Comparison of ENCODE assay signal across 22 cellular contexts in the genomic region with DNA sequence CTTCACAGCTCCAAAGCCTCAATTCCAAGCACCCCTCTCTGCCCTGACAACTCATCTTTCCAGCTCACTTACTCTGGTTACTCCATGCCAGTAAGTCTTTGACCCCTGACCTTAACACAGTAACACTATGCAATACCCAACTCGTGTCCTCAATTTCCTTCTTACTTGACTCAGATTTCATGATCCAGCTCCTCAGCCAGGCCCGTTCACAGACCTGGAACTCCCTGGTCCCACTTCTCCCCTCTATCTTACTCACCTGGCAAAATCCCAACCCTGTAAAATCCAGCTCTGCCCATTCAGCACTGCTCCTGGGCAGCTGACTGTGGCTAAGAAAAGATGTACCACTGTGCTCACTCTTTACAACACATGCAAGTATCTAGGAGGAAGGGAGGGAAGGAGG. TPM values are rescaled to one million over a fixed set of nuclear protein-coding genes. Genes with fewer than 3 reads are reported as not detected.
A peak's percentile ranks its signal among the peaks of the same experiment; 100 is the strongest.
DNase-seq lines count a peak whose midpoint lies in the region; ATAC-seq, FAIRE-seq and TF ChIP-seq lines count a peak whose summit lies in the region.
"Had no signal": no experiment of that assay in that cellular context is flagged by ENCODE, and none has a peak within 500 bp of the region (broad histone marks: within the 10 kb centered on the region; RNA-seq: fewer than 3 reads in every experiment).

No MANE protein-coding gene starts in this region.

- no peak for ATAC-seq in CD4-positive, CD25-positive, alpha-beta regulatory T cell (ENCODE audit: low read depth in 2 of 2)
- ATAC-seq in GM12878 (no peak), GM19397 (IDR thresholded peaks at IDR 0.05; ENCODE audit: unreplicated experiment) (no peak)
- ATAC-seq: heart left ventricle, lower lobe of right lung, Panc1, SK-N-SH treated with all-trans-retinoic acid at 6 μM for 48 hours had no signal

- H3K9ac ChIP-seq in GM12878 (ENCODE audit: control insufficient read depth, insufficient read depth, low read length), result no peak overlapping the region

- DNase-seq in CD4-positive, CD25-positive, alpha-beta regulatory T cell, result no peak
- DNase-seq in HT1080 (ENCODE audit: low read depth), result peak; percentile 19
- DNase-seq in GM12878 (ENCODE audit: low read depth, low spot score), result no peak
- DNase-seq in kidney glomerular epithelial cell (lab: John Stamatoyannopoulos, UW), result peak; percentile 30
- no peak for DNase-seq in stimulated activated CD4-positive, alpha-beta T cell treated with anti-CD3 and anti-CD28 coated beads, Interleukin-4, amount 100 ng/mL, for 24 hours
- DNase-seq in activated naive CD4-positive, alpha-beta T cell treated with anti-CD3 and anti-CD28 coated beads for 36 hours, result no peak
- no peak for DNase-seq in mucosa of gallbladder (ENCODE audit: low spot score)
- DNase-seq: activated CD4-positive, alpha-beta T cell treated with anti-CD3 and anti-CD28 coated beads, Interleukin-2, amount 10 ng/mL, durations not matched to agents 7 days and 5 days; activated naive CD8-positive, alpha-beta T cell treated with anti-CD3 and anti-CD28 coated beads, Interleukin-2, amount 10 ng/mL, durations not matched to agents 7 days and 5 days; Caco-2; heart left ventricle; lower lobe of right lung; NCI-H1436 treated with DMSO at 0.1 percent for 48 hours; NCI-H748 treated with DMSO at 0.1 percent for 48 hours; stimulated activated CD4-positive, alpha-beta T cell treated with anti-CD3 and anti-CD28 coated beads, Interleukin-2, amount 100 ng/mL, for 24 hours had no signal

- no peak for TF ChIP-seq RAD21 in GM12878 (IDR thresholded peaks at IDR 0.05; ENCODE audit: insufficient read depth, low read depth, low read length)

- H3K4me1 Mint-ChIP-seq in CD4-positive, CD25-positive, alpha-beta regulatory T cell, result peaks cover 19 to 20% (median 20%) of the 10 kb centered on the region in 4 donors
- peaks cover 18% of the 10 kb centered on the region for H3K4me1 Mint-ChIP-seq in activated naive CD4-positive, alpha-beta T cell treated with anti-CD3 and anti-CD28 coated beads for 36 hours (ENCODE audit: low read depth)

- H4K20me1 ChIP-seq in GM12878 (ENCODE audit: control insufficient read depth, insufficient read depth), result no peaks in the 10 kb centered on the region

- TF ChIP-seq CTCF in GM12878 (IDR thresholded peaks at IDR 0.05 in 2 of 3, conservative IDR thresholded peaks at IDR 0.05 in 1 of 3; ENCODE audit: control insufficient read depth in 2 of 3, extremely low read depth in 1 of 3, insufficient read depth in 1 of 3, low read depth in 3 of 3, low read length in 3 of 3), result no peak

- no peaks in the 10 kb centered on the region for H3K27me3 Mint-ChIP-seq in CD4-positive, CD25-positive, alpha-beta regulatory T cell
- no peaks in the 10 kb centered on the region for H3K27me3 Mint-ChIP-seq in activated naive CD4-positive, alpha-beta T cell treated with anti-CD3 and anti-CD28 coated beads for 36 hours (ENCODE audit: low read depth)
- H3K27me3 Mint-ChIP-seq: activated CD4-positive, alpha-beta T cell treated with anti-CD3 and anti-CD28 coated beads, Interleukin-2, amount 10 ng/mL, durations not matched to agents 7 days and 5 days; activated naive CD8-positive, alpha-beta T cell treated with anti-CD3 and anti-CD28 coated beads, Interleukin-2, amount 10 ng/mL, durations not matched to agents 7 days and 5 days had no signal

- no peak overlapping the region for H3K4me2 ChIP-seq in GM12878 (ENCODE audit: control insufficient read depth, insufficient read depth)

- WGBS in GM12878 (ENCODE audit: insufficient coverage, insufficient replicate concordance, low lambda C conversion rate, missing lambda C conversion rate), result 20% methylated on average over 2 of the region's 2 CpGs

- in situ Hi-C loops in GM12878 (cut with MboI), result no loop called here

- TF ChIP-seq POLR2A in GM12878 (IDR thresholded peaks at IDR 0.05; ENCODE audit: low read depth, low read length), result no peak

- CTCF ChIA-PET in GM12878 (lab: Yijun Ruan, JAX), result interaction anchor here (0.9 to 15.6 kb wide), 7 partner anchors 16 to 183 kb away, joined by 3 to 480 read pairs (median 4); no protein-coding TSS in a partner anchor
- CTCF ChIA-PET in activated naive CD4-positive, alpha-beta T cell treated with anti-CD3 and anti-CD28 coated beads for 36 hours (lab: Charles Lee), result interaction anchor here (0.6 to 15.5 kb wide), 5 partner anchors 47 to 124 kb away, joined by 3 to 367 read pairs (median 4); a partner anchor contains a TSS

- H3K4me3 Mint-ChIP-seq in CD4-positive, CD25-positive, alpha-beta regulatory T cell, result peak overlapping the region in 2 of 4 donors; percentile 0 to 73
- no peak overlapping the region for H3K4me3 Mint-ChIP-seq in activated naive CD4-positive, alpha-beta T cell treated with anti-CD3 and anti-CD28 coated beads for 36 hours
- H3K4me3 Mint-ChIP-seq: activated CD4-positive, alpha-beta T cell treated with anti-CD3 and anti-CD28 coated beads, Interleukin-2, amount 10 ng/mL, durations not matched to agents 7 days and 5 days; activated naive CD8-positive, alpha-beta T cell treated with anti-CD3 and anti-CD28 coated beads, Interleukin-2, amount 10 ng/mL, durations not matched to agents 7 days and 5 days had no signal

- SMC1A ChIA-PET in GM12878 (lab: Charles Lee; ENCODE audit: uncharacterized antibody, unreplicated experiment), result no interaction called here

- H3K79me2 ChIP-seq in GM12878 (ENCODE audit: control insufficient read depth, insufficient read depth, low read length), result no peaks in the 10 kb centered on the region

- peaks cover 58% of the 10 kb centered on the region for H3K36me3 ChIP-seq in CD4-positive, CD25-positive, alpha-beta regulatory T cell (ENCODE audit: control insufficient read depth, insufficient read depth, low read length)
- H3K36me3 ChIP-seq in GM12878 (ENCODE audit: control insufficient read depth in 2 of 2, insufficient read depth in 2 of 2, low read length in 1 of 2), result peaks cover 7 to 18% of the 10 kb centered on the region in 2 experiments

- H2AFZ ChIP-seq in GM12878 (ENCODE audit: control insufficient read depth, low read depth, low read length), result no peak overlapping the region

- POLR2A ChIA-PET in GM12878 (lab: Charles Lee), result interaction anchor here (0.6 kb wide), 1 partner anchor 336 kb away, joined by 3 read pairs; no protein-coding TSS in a partner anchor

- no peaks in the 10 kb centered on the region for H3K27me3 ChIP-seq in CD4-positive, CD25-positive, alpha-beta regulatory T cell (ENCODE audit: control insufficient read depth, insufficient read depth, low read length)
- H3K27me3 ChIP-seq in GM12878 (replicated peaks in 1 of 2; ENCODE audit: control insufficient read depth in 2 of 2, insufficient read depth in 2 of 2, low read length in 1 of 2), result no peaks in the 10 kb centered on the region
- H3K27me3 ChIP-seq: cardiac muscle cell, heart left ventricle, vagina had no signal

- intact Hi-C loops in GM12878 (cut with micrococcal nuclease; ENCODE audit: unreplicated experiment), result no loop called here
- intact Hi-C loops in activated naive CD4-positive, alpha-beta T cell treated with anti-CD3 and anti-CD28 coated beads for 36 hours (cut with micrococcal nuclease), result no loop called here

- RAD21 ChIA-PET in GM12878 (lab: Charles Lee; ENCODE audit: unreplicated experiment), result interaction anchor here (0.8 to 8.4 kb wide), 2 partner anchors 49 to 66 kb away, joined by 4 to 159 read pairs; no protein-coding TSS in a partner anchor

- no peak overlapping the region for H3K27ac ChIP-seq in CD4-positive, CD25-positive, alpha-beta regulatory T cell (ENCODE audit: insufficient read depth, low read length, poor library complexity, severe bottlenecking)
- H3K27ac ChIP-seq in GM12878 (ENCODE audit: control insufficient read depth, insufficient read depth), result no peak overlapping the region
- H3K27ac ChIP-seq: cardiac muscle cell, epithelial cell of prostate, heart left ventricle, lower lobe of right lung, vagina had no signal

- H3K4me3 ChIP-seq in CD4-positive, CD25-positive, alpha-beta regulatory T cell (ENCODE audit: low read depth, low read length), result no peak overlapping the region
- no peak overlapping the region for H3K4me3 ChIP-seq in GM12878
- H3K4me3 ChIP-seq: cardiac muscle cell, heart left ventricle, lower lobe of right lung, vagina had no signal

- peaks cover 16% of the 10 kb centered on the region for H3K4me1 ChIP-seq in CD4-positive, CD25-positive, alpha-beta regulatory T cell (ENCODE audit: control insufficient read depth, insufficient read depth, low read length, poor library complexity, severe bottlenecking)
- H3K4me1 ChIP-seq in GM12878 (ENCODE audit: control insufficient read depth, insufficient read depth, low read length), result no peaks in the 10 kb centered on the region
- H3K4me1 ChIP-seq: Caco-2 had no signal

- no peaks in the 10 kb centered on the region for H3K9me3 ChIP-seq in CD4-positive, CD25-positive, alpha-beta regulatory T cell (ENCODE audit: control insufficient read depth in 2 of 2, low read length in 2 of 2)
- H3K9me3 ChIP-seq in GM12878 (replicated peaks; ENCODE audit: control insufficient read depth, insufficient read depth, low read length), result no peaks in the 10 kb centered on the region
- H3K9me3 ChIP-seq: Caco-2, heart left ventricle, lower lobe of right lung, vagina had no signal

- H3K27ac Mint-ChIP-seq in CD4-positive, CD25-positive, alpha-beta regulatory T cell, result peak overlapping the region in 2 of 3 donors; percentile 17 to 22
- H3K27ac Mint-ChIP-seq in activated naive CD4-positive, alpha-beta T cell treated with anti-CD3 and anti-CD28 coated beads for 36 hours, result no peak overlapping the region
- H3K27ac Mint-ChIP-seq: activated CD4-positive, alpha-beta T cell treated with anti-CD3 and anti-CD28 coated beads, Interleukin-2, amount 10 ng/mL, durations not matched to agents 7 days and 5 days; activated naive CD8-positive, alpha-beta T cell treated with anti-CD3 and anti-CD28 coated beads, Interleukin-2, amount 10 ng/mL, durations not matched to agents 7 days and 5 days had no signal

- no peak for FAIRE-seq in GM12878 (lab: Jason Lieb, UNC)
- FAIRE-seq: G401.6 had no signal

- H3K9me3 Mint-ChIP-seq in CD4-positive, CD25-positive, alpha-beta regulatory T cell, result no peaks in the 10 kb centered on the region
- H3K9me3 Mint-ChIP-seq in activated naive CD4-positive, alpha-beta T cell treated with anti-CD3 and anti-CD28 coated beads for 36 hours, result no peaks in the 10 kb centered on the region
- H3K9me3 Mint-ChIP-seq: activated CD4-positive, alpha-beta T cell treated with anti-CD3 and anti-CD28 coated beads, Interleukin-2, amount 10 ng/mL, durations not matched to agents 7 days and 5 days; activated naive CD8-positive, alpha-beta T cell treated with anti-CD3 and anti-CD28 coated beads, Interleukin-2, amount 10 ng/mL, durations not matched to agents 7 days and 5 days had no signal

- peaks cover 41% of the 10 kb centered on the region for H3K36me3 Mint-ChIP-seq in CD4-positive, CD25-positive, alpha-beta regulatory T cell
- peaks cover 33% of the 10 kb centered on the region for H3K36me3 Mint-ChIP-seq in activated naive CD4-positive, alpha-beta T cell treated with anti-CD3 and anti-CD28 coated beads for 36 hours (ENCODE audit: low read depth)

- no peak for TF ChIP-seq EP300 in GM12878 (IDR thresholded peaks at IDR 0.05; ENCODE audit: borderline replicate concordance in 1 of 2, control insufficient read depth in 1 of 2, low read depth in 2 of 2, low read length in 2 of 2)

- BruUV-seq in GM12878 (replicated peaks; lab: Mats Ljungman, UMichigan), result no TSS peak

RNA-seq across cellular contexts. Expression of a gene that starts 7.9 kb away (rescaled TPM):
- 189 TPM for total RNA-seq in CD4-positive, CD25-positive, alpha-beta regulatory T cell
- polyA plus RNA-seq in CD4-positive, CD25-positive, alpha-beta regulatory T cell, result 10 to 100 TPM; 36.6 to 41.7 (median 37.6) TPM
- total RNA-seq in HT1080 (2014; rRNA removed; shearing (Covaris generic)), result 67.5 and 78.6 TPM in 2 replicates
- polyA plus RNA-seq in HT1080 (2015; cell fraction: cytosol; rRNA removed), result 26.2 and 28.0 TPM in 2 replicates
- polyA plus RNA-seq in HT1080 (2015; cell fraction: nucleus; rRNA removed), result 35.0 and 43.5 TPM in 2 replicates
- 35.1 and 45.9 TPM in 2 replicates for total RNA-seq in GM12878 (2013; cell fraction: nucleolus; rRNA removed)
- total RNA-seq in GM12878 (2014; rRNA removed), result 45.4 and 50.2 TPM in 2 replicates
- 30.6 and 30.7 TPM in 2 replicates for total RNA-seq in GM12878 (2014; rRNA removed; fragmentation: Illumina TruSeq; extraction: Trizol)
- total RNA-seq in GM12878 (2021), result 59.3 and 61.2 TPM in 2 replicates
- 16.8 TPM for polyA plus RNA-seq in GM12878 (2011; ENCODE audit: low read depth)
- polyA plus RNA-seq in GM12878 (2011; rRNA removed), result 45.1 and 51.4 TPM in 2 replicates
- polyA plus RNA-seq in GM12878 (2011; cell fraction: cytosol; rRNA removed), result 51.4 and 60.2 TPM in 2 replicates
- 56.1 and 63.3 TPM in 2 replicates for polyA plus RNA-seq in GM12878 (2011; cell fraction: nucleus; rRNA removed)
- 40.1 and 45.6 TPM in 2 replicates for polyA plus RNA-seq in GM12878 (2012)
- 38.7 and 40.2 TPM in 2 replicates for polyA plus RNA-seq in GM12878 (2014; fragmentation: Illumina TruSeq; extraction: Trizol)
- 1 to 10 TPM in 1 of 2 experiments, under 1 TPM in 1; 0.18 to 1.4 TPM for polyA plus RNA-seq in GM12878 (2014; fragmentation: Nextera tagmentation; extraction: Ambion mirVana)
- polyA plus RNA-seq in GM12878 (2014; rRNA removed), result 40.7 and 45.3 TPM in 2 replicates
- 10 to 100 TPM; 50.6 to 64.5 TPM for polyA plus RNA-seq in GM12878 (2016; fragmentation: Nextera tagmentation; extraction: Ambion mirVana)
- polyA minus RNA-seq in GM12878 (2011; rRNA and poly(A)+ RNA removed), result 29.0 and 43.8 TPM in 2 replicates
- 16.2 and 17.4 TPM in 2 replicates for polyA minus RNA-seq in GM12878 (2011; cell fraction: cytosol; rRNA and poly(A)+ RNA removed)
- 8.5 and 11.2 TPM in 2 replicates for polyA minus RNA-seq in GM12878 (2011; cell fraction: nucleus; rRNA and poly(A)+ RNA removed)
- total RNA-seq in activated naive CD4-positive, alpha-beta T cell treated with anti-CD3 and anti-CD28 coated beads for 36 hours, result 10 to 100 TPM; 78.2 to 82.1 TPM
- 68.1 TPM for total RNA-seq in mucosa of gallbladder

RNA-seq across cellular contexts. Expression of a gene that starts 8.7 kb away (rescaled TPM):
- total RNA-seq in CD4-positive, CD25-positive, alpha-beta regulatory T cell, result 12.0 TPM
- 10 to 100 TPM in 1 of 4 donors, 1 to 10 TPM in 3; 4.9 to 10.1 (median 7.7) TPM for polyA plus RNA-seq in CD4-positive, CD25-positive, alpha-beta regulatory T cell
- 12.7 and 21.4 TPM in 2 replicates for total RNA-seq in HT1080 (2014; rRNA removed; shearing (Covaris generic))
- 29.1 and 30.6 TPM in 2 replicates for polyA plus RNA-seq in HT1080 (2015; cell fraction: cytosol; rRNA removed)
- polyA plus RNA-seq in HT1080 (2015; cell fraction: nucleus; rRNA removed), result 27.3 and 31.7 TPM in 2 replicates
- total RNA-seq in GM12878 (2013; cell fraction: nucleolus; rRNA removed), result 29.1 and 31.4 TPM in 2 replicates
- total RNA-seq in GM12878 (2014; rRNA removed) (20.0 and 22.7 TPM in 2 replicates), GM12878 (2014; rRNA removed; fragmentation: Illumina TruSeq; extraction: Trizol) (18.5 and 19.2 TPM in 2 replicates), GM12878 (2021) (19.5 and 20.2 TPM in 2 replicates), mucosa of gallbladder (8.0 TPM)
- 7.4 TPM for polyA plus RNA-seq in GM12878 (2011; ENCODE audit: low read depth)
- polyA plus RNA-seq in GM12878 (2011; rRNA removed) (15.7 and 22.9 TPM in 2 replicates), GM12878 (2014; fragmentation: Illumina TruSeq; extraction: Trizol) (38.2 and 44.6 TPM in 2 replicates), GM12878 (2014; fragmentation: Nextera tagmentation; extraction: Ambion mirVana) (10 to 100 TPM; 14.0 to 16.3 TPM), GM12878 (2014; rRNA removed) (28.5 and 28.8 TPM in 2 replicates), GM12878 (2016; fragmentation: Nextera tagmentation; extraction: Ambion mirVana) (10 to 100 TPM; 18.4 to 20.8 TPM)
- 23.3 and 27.6 TPM in 2 replicates for polyA plus RNA-seq in GM12878 (2011; cell fraction: cytosol; rRNA removed)
- polyA plus RNA-seq in GM12878 (2011; cell fraction: nucleus; rRNA removed), result 19.7 and 20.5 TPM in 2 replicates
- polyA plus RNA-seq in GM12878 (2012), result 11.9 and 14.0 TPM in 2 replicates
- 19.4 and 23.9 TPM in 2 replicates for polyA minus RNA-seq in GM12878 (2011; rRNA and poly(A)+ RNA removed)
- 4.7 and 5.3 TPM in 2 replicates for polyA minus RNA-seq in GM12878 (2011; cell fraction: cytosol; rRNA and poly(A)+ RNA removed)
- polyA minus RNA-seq in GM12878 (2011; cell fraction: nucleus; rRNA and poly(A)+ RNA removed), result 7.4 and 13.3 TPM in 2 replicates
- total RNA-seq in activated naive CD4-positive, alpha-beta T cell treated with anti-CD3 and anti-CD28 coated beads for 36 hours, result 10 to 100 TPM; 21.7 to 22.0 TPM

RNA-seq across cellular contexts. Expression of a gene that starts 22.9 kb away (rescaled TPM):
- 113 TPM for total RNA-seq in CD4-positive, CD25-positive, alpha-beta regulatory T cell
- polyA plus RNA-seq in CD4-positive, CD25-positive, alpha-beta regulatory T cell, result 10 to 100 TPM; 14.3 to 25.3 (median 16.4) TPM
- total RNA-seq in HT1080 (2014; rRNA removed; shearing (Covaris generic)), result 72.3 and 77.8 TPM in 2 replicates
- polyA plus RNA-seq in HT1080 (2015; cell fraction: cytosol; rRNA removed), result 43.7 and 46.3 TPM in 2 replicates
- polyA plus RNA-seq in HT1080 (2015; cell fraction: nucleus; rRNA removed), result 75.0 and 77.1 TPM in 2 replicates
- 19.3 and 20.7 TPM in 2 replicates for total RNA-seq in GM12878 (2013; cell fraction: nucleolus; rRNA removed)
- total RNA-seq in GM12878 (2014; rRNA removed) (55.2 and 55.3 TPM in 2 replicates), GM12878 (2014; rRNA removed; fragmentation: Illumina TruSeq; extraction: Trizol) (57.4 and 63.4 TPM in 2 replicates), GM12878 (2021) (65.8 and 74.7 TPM in 2 replicates), mucosa of gallbladder (48.7 TPM)
- polyA plus RNA-seq in GM12878 (2011; ENCODE audit: low read depth), result 29.1 TPM
- polyA plus RNA-seq in GM12878 (2011; rRNA removed) (21.8 and 34.6 TPM in 2 replicates), GM12878 (2014; fragmentation: Illumina TruSeq; extraction: Trizol) (68.4 and 79.6 TPM in 2 replicates), GM12878 (2014; fragmentation: Nextera tagmentation; extraction: Ambion mirVana) (10 to 100 TPM; 21.3 to 26.1 TPM), GM12878 (2014; rRNA removed) (45.6 and 49.9 TPM in 2 replicates), GM12878 (2016; fragmentation: Nextera tagmentation; extraction: Ambion mirVana) (10 to 100 TPM; 56.5 to 62.3 TPM)
- polyA plus RNA-seq in GM12878 (2011; cell fraction: cytosol; rRNA removed), result 52.2 and 54.0 TPM in 2 replicates
- polyA plus RNA-seq in GM12878 (2011; cell fraction: nucleus; rRNA removed), result 69.8 and 87.7 TPM in 2 replicates
- 43.7 and 48.6 TPM in 2 replicates for polyA plus RNA-seq in GM12878 (2012)
- 63.1 and 67.0 TPM in 2 replicates for polyA minus RNA-seq in GM12878 (2011; rRNA and poly(A)+ RNA removed)
- polyA minus RNA-seq in GM12878 (2011; cell fraction: cytosol; rRNA and poly(A)+ RNA removed), result 27.0 and 42.0 TPM in 2 replicates
- 15.8 and 43.3 TPM in 2 replicates for polyA minus RNA-seq in GM12878 (2011; cell fraction: nucleus; rRNA and poly(A)+ RNA removed)
- 10 to 100 TPM; 79.5 to 82.7 TPM for total RNA-seq in activated naive CD4-positive, alpha-beta T cell treated with anti-CD3 and anti-CD28 coated beads for 36 hours

RNA-seq across cellular contexts. Expression of a gene that starts 59.1 kb away (rescaled TPM):
- 1,662 TPM for total RNA-seq in CD4-positive, CD25-positive, alpha-beta regulatory T cell
- 1,000 to 10,000 TPM; 2,373 to 2,677 (median 2,539) TPM for polyA plus RNA-seq in CD4-positive, CD25-positive, alpha-beta regulatory T cell
- total RNA-seq in HT1080 (2014; rRNA removed; shearing (Covaris generic)), result 51.5 and 51.9 TPM in 2 replicates
- polyA plus RNA-seq in HT1080 (2015; cell fraction: cytosol; rRNA removed), result 47.0 and 48.4 TPM in 2 replicates
- polyA plus RNA-seq in HT1080 (2015; cell fraction: nucleus; rRNA removed), result 68.8 and 79.0 TPM in 2 replicates
- total RNA-seq in GM12878 (2013; cell fraction: nucleolus; rRNA removed), result 370 and 377 TPM in 2 replicates
- 483 and 499 TPM in 2 replicates for total RNA-seq in GM12878 (2014; rRNA removed)
- total RNA-seq in GM12878 (2014; rRNA removed; fragmentation: Illumina TruSeq; extraction: Trizol), result 262 and 265 TPM in 2 replicates
- 390 and 409 TPM in 2 replicates for total RNA-seq in GM12878 (2021)
- polyA plus RNA-seq in GM12878 (2011; ENCODE audit: low read depth), result 300 TPM
- 259 and 321 TPM in 2 replicates for polyA plus RNA-seq in GM12878 (2011; rRNA removed)
- polyA plus RNA-seq in GM12878 (2011; cell fraction: cytosol; rRNA removed), result 371 and 460 TPM in 2 replicates
- polyA plus RNA-seq in GM12878 (2011; cell fraction: nucleus; rRNA removed), result 254 and 282 TPM in 2 replicates
- 497 and 532 TPM in 2 replicates for polyA plus RNA-seq in GM12878 (2012)
- polyA plus RNA-seq in GM12878 (2014; fragmentation: Illumina TruSeq; extraction: Trizol), result 157 and 256 TPM in 2 replicates
- polyA plus RNA-seq in GM12878 (2014; fragmentation: Nextera tagmentation; extraction: Ambion mirVana), result 10 to 100 TPM; 35.1 to 62.3 TPM
- 480 and 510 TPM in 2 replicates for polyA plus RNA-seq in GM12878 (2014; rRNA removed)
- 100 to 1,000 TPM; 251 to 272 TPM for polyA plus RNA-seq in GM12878 (2016; fragmentation: Nextera tagmentation; extraction: Ambion mirVana)
- 217 and 352 TPM in 2 replicates for polyA minus RNA-seq in GM12878 (2011; rRNA and poly(A)+ RNA removed)
- polyA minus RNA-seq in GM12878 (2011; cell fraction: cytosol; rRNA and poly(A)+ RNA removed), result 109 and 129 TPM in 2 replicates
- polyA minus RNA-seq in GM12878 (2011; cell fraction: nucleus; rRNA and poly(A)+ RNA removed), result 98.8 and 156 TPM in 2 replicates
- 100 to 1,000 TPM; 598 to 608 TPM for total RNA-seq in activated naive CD4-positive, alpha-beta T cell treated with anti-CD3 and anti-CD28 coated beads for 36 hours
- 385 TPM for total RNA-seq in mucosa of gallbladder

Comparison
In these comparisons a context has a peak if more than half of its experiments do, and no peak if none do; other contexts are left out.
1. DNase-seq: peak in HT1080 (single experiment) and kidney glomerular epithelial cell (single experiment); none in CD4-positive, CD25-positive, alpha-beta regulatory T cell (0 of 3), GM12878 (single experiment), stimulated activated CD4-positive, alpha-beta T cell treated with anti-CD3 and anti-CD28 coated beads, Interleukin-4, amount 100 ng/mL, for 24 hours (single experiment), activated naive CD4-positive, alpha-beta T cell treated with anti-CD3 and anti-CD28 coated beads for 36 hours (single experiment) and mucosa of gallbladder (single experiment).